ENCODE assay signal across 12 cellular contexts in genomic region chr11:128696930-128697329, GRCh38. TPM values are rescaled to one million over a fixed set of nuclear protein-coding genes. Genes with fewer than 3 reads are reported as not detected.
DNase-seq lines count a peak whose midpoint lies in the region; ATAC-seq and TF ChIP-seq lines count a peak whose summit lies in the region.
"Had no signal": no experiment of that assay in that cellular context is flagged by ENCODE, and none has a peak within 500 bp of the region (broad histone marks: within the 10 kb centered on the region; RNA-seq: fewer than 3 reads in every experiment).

No MANE protein-coding gene starts in this region.

- POLR2A ChIA-PET in Caco-2 (lab: Charles Lee), result no interaction called here

- H3K4me1 Mint-ChIP-seq in T-helper 1 cell treated with Interleukin-12 subunit alpha and Interleukin-12 subunit beta and Interleukin-4 antibody, amounts not matched to agents 30 μg/mL and 1 μg/mL, for 36 hours (ENCODE audit: low read depth), result peaks cover 62% of the 10 kb centered on the region
- H3K4me1 Mint-ChIP-seq in IgD-negative memory B cell (peaks cover 39 to 57% (median 52%) of the 10 kb centered on the region in 3 donors), Caco-2 (ENCODE audit: low read depth, unreplicated experiment) (no peaks in the 10 kb centered on the region)
- peaks cover 76% of the 10 kb centered on the region for H3K4me1 Mint-ChIP-seq in dendritic cell treated with granulocyte-macrophage colony-stimulating factor and Interleukin-4, amounts not matched to agents 40 ng/mL and 50 ng/mL, for 4 days (ENCODE audit: low read depth)

- H3K9ac ChIP-seq in parathyroid adenoma, result no peak overlapping the region

- H3K27ac Mint-ChIP-seq in T-helper 1 cell treated with Interleukin-12 subunit alpha and Interleukin-12 subunit beta and Interleukin-4 antibody, amounts not matched to agents 30 μg/mL and 1 μg/mL, for 36 hours, result peak overlapping the region; percentile 80
- H3K27ac Mint-ChIP-seq in IgD-negative memory B cell, result peak overlapping the region; percentile 54 to 91 (median 84)
- no peak overlapping the region for H3K27ac Mint-ChIP-seq in dendritic cell treated with granulocyte-macrophage colony-stimulating factor and Interleukin-4, amounts not matched to agents 40 ng/mL and 50 ng/mL, for 4 days
- H3K27ac Mint-ChIP-seq in Caco-2 (ENCODE audit: unreplicated experiment), result no peak overlapping the region
- H3K27ac Mint-ChIP-seq: endodermal cell had no signal

- peak overlapping the region; percentile 66 for H3K4me3 Mint-ChIP-seq in T-helper 1 cell treated with Interleukin-12 subunit alpha and Interleukin-12 subunit beta and Interleukin-4 antibody, amounts not matched to agents 30 μg/mL and 1 μg/mL, for 36 hours
- H3K4me3 Mint-ChIP-seq in IgD-negative memory B cell (peak overlapping the region; percentile 94 to 100 (median 98)), Caco-2 (ENCODE audit: unreplicated experiment) (no peak overlapping the region)
- H3K4me3 Mint-ChIP-seq in dendritic cell treated with granulocyte-macrophage colony-stimulating factor and Interleukin-4, amounts not matched to agents 40 ng/mL and 50 ng/mL, for 4 days, result peak overlapping the region; percentile 26
- H3K4me3 Mint-ChIP-seq: endodermal cell had no signal

- DNase-seq in T-helper 1 cell (no peak), mesenteric fat pad (ENCODE audit: low spot score) (no peak), Caco-2 (no peak)
- DNase-seq: mucosa of descending colon, NCI-H226 had no signal

- CTCF ChIA-PET in Caco-2 (lab: Charles Lee), result no interaction called here

- TF ChIP-seq CTCF in parathyroid adenoma (IDR thresholded peaks at IDR 0.05) (no peak), Caco-2 (IDR thresholded peaks at IDR 0.05; ENCODE audit: insufficient read depth in 1 of 2, low read depth in 1 of 2, low read length in 1 of 2, severe bottlenecking in 1 of 2, unreplicated experiment in 1 of 2) (no peak)

- H3K27ac ChIP-seq in parathyroid adenoma, result no peak overlapping the region
- H3K27ac ChIP-seq: 22Rv1 had no signal

- H3K79me2 ChIP-seq in parathyroid adenoma, result no peaks in the 10 kb centered on the region

- BruUV-seq in Caco-2 (replicated peaks; lab: Mats Ljungman, UMichigan), result no TSS peak

- H3K4me3 ChIP-seq in parathyroid adenoma (ENCODE audit: low read depth, low read length), result no peak overlapping the region
- H3K4me3 ChIP-seq in Caco-2 (ENCODE audit: low read depth, low read length), result no peak overlapping the region
- H3K4me3 ChIP-seq: mucosa of descending colon had no signal

- no peak overlapping the region for H2AFZ ChIP-seq in parathyroid adenoma

- H3K27me3 ChIP-seq in parathyroid adenoma (ENCODE audit: control insufficient read depth, insufficient read depth, low read length), result no peaks in the 10 kb centered on the region
- no peaks in the 10 kb centered on the region for H3K27me3 ChIP-seq in Caco-2 (replicated peaks; ENCODE audit: control insufficient read depth, insufficient read depth, low read length)

- H3K36me3 Mint-ChIP-seq in T-helper 1 cell treated with Interleukin-12 subunit alpha and Interleukin-12 subunit beta and Interleukin-4 antibody, amounts not matched to agents 30 μg/mL and 1 μg/mL, for 36 hours (ENCODE audit: low read depth), result peaks cover 42% of the 10 kb centered on the region
- H3K36me3 Mint-ChIP-seq in IgD-negative memory B cell (peaks cover 9% of the 10 kb centered on the region), Caco-2 (ENCODE audit: insufficient read depth, unreplicated experiment) (no peaks in the 10 kb centered on the region)
- H3K36me3 Mint-ChIP-seq in dendritic cell treated with granulocyte-macrophage colony-stimulating factor and Interleukin-4, amounts not matched to agents 40 ng/mL and 50 ng/mL, for 4 days (ENCODE audit: low read depth), result peaks cover 76% of the 10 kb centered on the region

- peak overlapping the region; percentile 44 for H3K4me2 ChIP-seq in parathyroid adenoma (ENCODE audit: low read length)

- H3K4me1 ChIP-seq in parathyroid adenoma, result no peaks in the 10 kb centered on the region
- no peaks in the 10 kb centered on the region for H3K4me1 ChIP-seq in Caco-2

- H3K36me3 ChIP-seq in parathyroid adenoma (ENCODE audit: control insufficient read depth, insufficient read depth, low read length) (no peaks in the 10 kb centered on the region), Caco-2 (ENCODE audit: control insufficient read depth, insufficient read depth, low read length) (no peaks in the 10 kb centered on the region)

- intact Hi-C loops in dendritic cell treated with granulocyte-macrophage colony-stimulating factor and Interleukin-4, amounts not matched to agents 40 ng/mL and 50 ng/mL, for 4 days (cut with micrococcal nuclease), result loop anchor here (1.0 kb wide), 1 partner anchor 8 kb away; no protein-coding TSS in a partner anchor
- intact Hi-C loops in Caco-2 (cut with micrococcal nuclease; ENCODE audit: unreplicated experiment), result no loop called here

- H3K9me3 ChIP-seq in parathyroid adenoma (ENCODE audit: control insufficient read depth, low read length), result no peaks in the 10 kb centered on the region
- peaks cover 13% of the 10 kb centered on the region for H3K9me3 ChIP-seq in Caco-2
- H3K9me3 ChIP-seq: mucosa of descending colon had no signal

- no peaks in the 10 kb centered on the region for H3K9me3 Mint-ChIP-seq in T-helper 1 cell treated with Interleukin-12 subunit alpha and Interleukin-12 subunit beta and Interleukin-4 antibody, amounts not matched to agents 30 μg/mL and 1 μg/mL, for 36 hours
- H3K9me3 Mint-ChIP-seq in IgD-negative memory B cell (peaks cover 0 to 4% (median 0%) of the 10 kb centered on the region in 3 donors), Caco-2 (ENCODE audit: unreplicated experiment) (no peaks in the 10 kb centered on the region)
- H3K9me3 Mint-ChIP-seq in dendritic cell treated with granulocyte-macrophage colony-stimulating factor and Interleukin-4, amounts not matched to agents 40 ng/mL and 50 ng/mL, for 4 days, result no peaks in the 10 kb centered on the region
- H3K9me3 Mint-ChIP-seq: endodermal cell had no signal

- peaks cover 17% of the 10 kb centered on the region for H3K27me3 Mint-ChIP-seq in T-helper 1 cell treated with Interleukin-12 subunit alpha and Interleukin-12 subunit beta and Interleukin-4 antibody, amounts not matched to agents 30 μg/mL and 1 μg/mL, for 36 hours (ENCODE audit: low read depth)
- H3K27me3 Mint-ChIP-seq in IgD-negative memory B cell (peaks cover 4% of the 10 kb centered on the region), Caco-2 (ENCODE audit: insufficient read depth, unreplicated experiment) (peaks cover 15% of the 10 kb centered on the region)
- H3K27me3 Mint-ChIP-seq in dendritic cell treated with granulocyte-macrophage colony-stimulating factor and Interleukin-4, amounts not matched to agents 40 ng/mL and 50 ng/mL, for 4 days, result peaks cover 2% of the 10 kb centered on the region

- ATAC-seq in GM21723 (IDR thresholded peaks at IDR 0.05; ENCODE audit: unreplicated experiment), result no peak
- ATAC-seq: mucosa of descending colon had no signal

RNA-seq across cellular contexts. Expression of gene FLI1, which starts 3.1 kb away (rescaled TPM):
- 113 TPM for polyA plus RNA-seq in IgD-negative memory B cell
- total RNA-seq in mesenteric fat pad (30.9 TPM), Caco-2 (2022) (not detected in 2 replicates)

Comparison
In these comparisons a context has a peak if more than half of its experiments do, and no peak if none do; other contexts are left out.
1. H3K27ac Mint-ChIP-seq: peak in T-helper 1 cell treated with Interleukin-12 subunit alpha and Interleukin-12 subunit beta and Interleukin-4 antibody, amounts not matched to agents 30 μg/mL and 1 μg/mL, for 36 hours (single experiment) and IgD-negative memory B cell (3 of 3); none in dendritic cell treated with granulocyte-macrophage colony-stimulating factor and Interleukin-4, amounts not matched to agents 40 ng/mL and 50 ng/mL, for 4 days (single experiment) and Caco-2 (single experiment).
2. RNA of gene FLI1, which starts 3.1 kb away (total RNA-seq): 30.9 TPM in mesenteric fat pad (single experiment); not detected in Caco-2; every median in the first group is over 10 times any median in the second.